In the genomic region with DNA sequence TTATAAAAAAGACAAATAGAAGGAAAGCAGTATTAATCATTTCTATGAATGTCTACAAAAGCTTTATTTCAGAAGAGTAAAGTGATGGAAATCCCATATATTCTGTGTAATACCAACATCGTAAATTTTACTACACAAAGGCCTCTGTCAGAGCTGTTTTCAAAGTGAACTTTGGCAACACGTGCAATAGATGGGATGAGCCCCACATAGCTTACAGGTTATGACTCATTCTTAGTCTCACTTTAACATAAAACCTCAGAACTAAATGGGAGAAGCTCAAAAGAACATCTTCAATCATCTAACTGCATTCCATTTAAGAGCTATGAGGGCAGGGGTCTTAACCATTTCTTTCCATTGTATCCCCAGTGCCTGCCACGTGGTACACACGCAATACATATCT, we compare ENCODE assay signal across 8 cellular contexts. TPM values are rescaled to one million over a fixed set of nuclear protein-coding genes. Genes with fewer than 3 reads are reported as not detected.
DNase-seq lines count a peak whose midpoint lies in the region; ATAC-seq and TF ChIP-seq lines count a peak whose summit lies in the region.
"Had no signal": no experiment of that assay in that cellular context is flagged by ENCODE, and none has a peak within 500 bp of the region (broad histone marks: within the 10 kb centered on the region; RNA-seq: fewer than 3 reads in every experiment).

No MANE protein-coding gene starts in this region.

- DNase-seq in GM03348 (ENCODE audit: low spot score): peak; percentile 61
- peak; percentile 19 for DNase-seq in NCI-H226
- peak; percentile 19 to 64 for DNase-seq in cardiac fibroblast (ENCODE audit: low read depth in 2 of 2)
- DNase-seq in myocyte (ENCODE audit: low read depth): peak; percentile 21
- DNase-seq in NCI-H2107 (lab: John Stamatoyannopoulos, UW): no peak
- DNase-seq in 8988T: no peak

- H3K4me3 ChIP-seq in cardiac fibroblast (replicated peaks in 1 of 2; ENCODE audit: low read depth in 2 of 2, low read length in 2 of 2): no peak overlapping the region
- H3K4me3 ChIP-seq: cardiac muscle cell had no signal

- no peak for TF ChIP-seq CTCF in cardiac fibroblast (IDR thresholded peaks at IDR 0.05; ENCODE audit: low read depth, low read length)

- no peak for ATAC-seq in GM21381 (IDR thresholded peaks at IDR 0.05; ENCODE audit: unreplicated experiment)

RNA-seq across cellular contexts. Expression of a gene that starts 11.5 kb away (rescaled TPM):
- 18.8 and 19.6 TPM in 2 replicates for total RNA-seq in myocyte
- polyA plus RNA-seq in myocyte (2012): 15.6 TPM

RNA-seq across cellular contexts. Expression of a gene that starts 43.8 kb away (rescaled TPM):
- 32.8 and 42.3 TPM in 2 replicates for total RNA-seq in myocyte
- polyA plus RNA-seq in myocyte (2012): 33.2 TPM

Comparison
In these comparisons a context has a peak if more than half of its experiments do, and no peak if none do; other contexts are left out.
1. DNase-seq: peak in GM03348 (single experiment), NCI-H226 (single experiment), cardiac fibroblast (2 of 2) and myocyte (single experiment); none in NCI-H2107 (single experiment) and 8988T (single experiment).